Comparison of ENCODE assay signal across 12 cellular contexts in the genomic region with DNA sequence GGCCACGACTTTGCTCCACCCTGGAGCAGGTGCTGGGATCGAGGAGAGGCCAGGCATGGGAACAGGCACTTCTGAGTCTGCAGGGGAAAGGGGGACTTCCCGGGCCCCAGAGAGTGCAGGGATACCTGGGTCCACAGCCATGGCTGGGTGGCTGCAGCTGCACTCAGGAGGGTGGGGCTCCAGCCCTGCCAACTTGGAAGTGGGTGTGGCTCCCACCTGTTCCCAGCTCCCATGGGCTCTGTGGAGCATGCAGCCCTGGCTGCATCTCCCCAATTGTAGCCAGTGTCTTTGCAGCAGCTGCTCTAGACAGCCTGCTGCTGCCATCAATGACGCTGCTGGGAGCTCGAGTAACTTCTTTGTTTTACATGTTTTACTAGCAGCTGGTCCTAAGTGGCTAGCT. TPM values are rescaled to one million over a fixed set of nuclear protein-coding genes. Genes with fewer than 3 reads are reported as not detected.
A peak's percentile ranks its signal among the peaks of the same experiment; 100 is the strongest.
DNase-seq lines count a peak whose midpoint lies in the region; ATAC-seq and TF ChIP-seq lines count a peak whose summit lies in the region.
"Had no signal": no experiment of that assay in that cellular context is flagged by ENCODE, and none has a peak within 500 bp of the region (broad histone marks: within the 10 kb centered on the region; RNA-seq: fewer than 3 reads in every experiment).

No MANE protein-coding gene starts in this region.

- DNase-seq in Right ventricle myocardium inferior (ENCODE audit: missing footprints) = no peak
- DNase-seq in Right ventricle myocardium superior = no peak
- peak; percentile 86 for DNase-seq in NCI-H2196 (lab: John Stamatoyannopoulos, UW; ENCODE audit: unreplicated experiment)
- DNase-seq in esophagus squamous epithelium (lab: John Stamatoyannopoulos, UW) = no peak
- no peak for DNase-seq in suprapubic skin (ENCODE audit: low spot score in 2 of 2)
- no peak for DNase-seq in brain microvascular endothelial cell
- no peak for DNase-seq in GM03348 (ENCODE audit: low spot score)
- DNase-seq: activated CD4-positive, alpha-beta T cell treated with anti-CD3 and anti-CD28 coated beads, Interleukin-2, amount 50 U/mL, for 1 hour; activated naive CD4-positive, alpha-beta T cell; cerebellar nuclear complex; NCI-H446 treated with DMSO at 0.1 percent for 48 hours had no signal

- H3K27ac ChIP-seq in esophagus squamous epithelium (peak overlapping the region in 3 of 4 donors; percentile 53 to 92 (median 82)), suprapubic skin (peak overlapping the region; percentile 81), brain microvascular endothelial cell (no peak overlapping the region)

- ATAC-seq in Right ventricle myocardium inferior (peak; percentile 37), Right ventricle myocardium superior (ENCODE audit: poor library complexity) (no peak), GM18520 (IDR thresholded peaks at IDR 0.05; ENCODE audit: unreplicated experiment) (no peak)

- TF ChIP-seq CTCF in esophagus squamous epithelium (IDR thresholded peaks at IDR 0.05) = no peak
- TF ChIP-seq CTCF in suprapubic skin (IDR thresholded peaks at IDR 0.05) = no peak
- no peak for TF ChIP-seq CTCF in brain microvascular endothelial cell (IDR thresholded peaks at IDR 0.05; ENCODE audit: low read depth, low read length, missing control alignments)

- peaks cover 5 to 50% (median 23%) of the 10 kb centered on the region in 3 donors for H3K4me1 ChIP-seq in esophagus squamous epithelium
- peaks cover 29% of the 10 kb centered on the region for H3K4me1 ChIP-seq in suprapubic skin

- H3K27me3 ChIP-seq in esophagus squamous epithelium (no peaks in the 10 kb centered on the region), suprapubic skin (no peaks in the 10 kb centered on the region), brain microvascular endothelial cell (replicated peaks) (no peaks in the 10 kb centered on the region)

- H3K4me3 ChIP-seq in esophagus squamous epithelium = no peak overlapping the region
- no peak overlapping the region for H3K4me3 ChIP-seq in suprapubic skin
- H3K4me3 ChIP-seq in brain microvascular endothelial cell (ENCODE audit: low read depth, low read length) = no peak overlapping the region

- WGBS in esophagus squamous epithelium, 2 donors = 55 to 75% methylated on average over 2 of the region's 5 CpGs
- WGBS in suprapubic skin = 37% methylated on average over 2 of the region's 5 CpGs

- no peaks in the 10 kb centered on the region for H3K9me3 ChIP-seq in esophagus squamous epithelium
- no peaks in the 10 kb centered on the region for H3K9me3 ChIP-seq in suprapubic skin

- intact Hi-C loops in Right ventricle myocardium inferior (cut with DNase I) (no loop called here), Right ventricle myocardium superior (cut with DNase I) (no loop called here), esophagus squamous epithelium (cut with DNase I) (no loop called here)

- in situ Hi-C loops in brain microvascular endothelial cell (cut with HindIII; ENCODE audit: low pct_ligation_motif_present, low sequenced_read_pairs) = no loop called here

- H3K36me3 ChIP-seq in esophagus squamous epithelium = no peaks in the 10 kb centered on the region
- H3K36me3 ChIP-seq in suprapubic skin = no peaks in the 10 kb centered on the region
- H3K36me3 ChIP-seq in brain microvascular endothelial cell (replicated peaks) = no peaks in the 10 kb centered on the region

- no peak for TF ChIP-seq EP300 in suprapubic skin (IDR thresholded peaks at IDR 0.05)

- no peak for TF ChIP-seq POLR2A in esophagus squamous epithelium (IDR thresholded peaks at IDR 0.05)
- no peak for TF ChIP-seq POLR2A in suprapubic skin (IDR thresholded peaks at IDR 0.05)

RNA-seq across cellular contexts. Expression of a gene that starts 57.1 kb away (rescaled TPM):
- total RNA-seq in Right ventricle myocardium inferior (41.4 TPM), Right ventricle myocardium superior (40.6 TPM), esophagus squamous epithelium (10 to 100 TPM; 43.3 to 78.4 (median 68.4) TPM), suprapubic skin (10 to 100 TPM; 33.0 to 57.3 (median 48.0) TPM)

RNA-seq across cellular contexts. Expression of a gene that starts 57.5 kb away (rescaled TPM):
- 28.0 TPM for total RNA-seq in Right ventricle myocardium inferior
- total RNA-seq in Right ventricle myocardium superior = 27.6 TPM
- total RNA-seq in esophagus squamous epithelium = 10 to 100 TPM; 23.0 to 26.1 (median 24.3) TPM
- 10 to 100 TPM; 19.7 to 24.7 (median 21.1) TPM for total RNA-seq in suprapubic skin
